Comparison of ENCODE assay signal across 10 cellular contexts in the genomic region with DNA sequence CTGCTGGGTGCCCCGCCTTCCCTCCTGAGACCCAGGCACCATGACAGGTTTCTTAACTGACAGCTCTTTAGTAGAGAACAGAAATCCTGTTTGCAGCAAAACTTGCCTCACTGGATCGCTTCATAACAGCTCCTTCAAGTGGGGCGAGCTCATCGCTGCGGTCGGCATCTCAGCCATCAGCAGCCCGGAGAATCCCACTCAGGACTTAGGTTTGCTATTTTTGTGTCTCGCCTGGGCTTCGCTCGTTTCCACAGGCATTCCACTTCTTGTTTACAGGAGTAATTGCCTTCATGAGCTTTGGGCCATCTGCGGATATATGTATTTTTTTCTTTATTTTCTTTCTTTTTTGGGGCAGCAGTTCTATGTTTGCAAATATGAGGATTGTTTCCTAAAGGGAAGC. TPM values are rescaled to one million over a fixed set of nuclear protein-coding genes. Genes with fewer than 3 reads are reported as not detected.
A peak's percentile ranks its signal among the peaks of the same experiment; 100 is the strongest.
DNase-seq lines count a peak whose midpoint lies in the region; ATAC-seq and TF ChIP-seq lines count a peak whose summit lies in the region.
"Had no signal": no experiment of that assay in that cellular context is flagged by ENCODE, and none has a peak within 500 bp of the region (broad histone marks: within the 10 kb centered on the region; RNA-seq: fewer than 3 reads in every experiment).

No MANE protein-coding gene starts in this region.

- no peak for DNase-seq in activated CD4-positive, alpha-beta T cell treated with anti-CD3 and anti-CD28 coated beads, Interleukin-2, amount 10 ng/mL, durations not matched to agents 24 days and 14 days
- no peak for DNase-seq in activated CD4-positive, alpha-beta T cell treated with anti-CD3 and anti-CD28 coated beads for 48 hours
- DNase-seq in activated CD8-positive, alpha-beta T cell treated with anti-CD3 and anti-CD28 coated beads for 36 hours: no peak
- DNase-seq in NCI-H146 treated with DMSO at 0.1 percent for 48 hours (lab: John Stamatoyannopoulos, UW; ENCODE audit: unreplicated experiment) (no peak), 8988T (no peak)
- DNase-seq: activated CD4-positive, CD25-positive, alpha-beta regulatory T cell treated with anti-CD3 and anti-CD28 coated beads, Interleukin-2, amount 50 U/mL, for 72 hours had no signal

- peaks cover 46 to 100% (median 91%) of the 10 kb centered on the region in 5 donors for H3K4me1 ChIP-seq in subcutaneous abdominal adipose tissue (ENCODE audit: control insufficient read depth in 5 of 5, insufficient read depth in 5 of 5, low read length in 5 of 5)

- ATAC-seq in activated CD8-positive, alpha-beta T cell treated with anti-CD3 and anti-CD28 coated beads for 36 hours: no peak
- ATAC-seq in HG02588 (IDR thresholded peaks at IDR 0.05; ENCODE audit: unreplicated experiment): no peak

- intact Hi-C loops in activated CD4-positive, alpha-beta T cell treated with anti-CD3 and anti-CD28 coated beads, Interleukin-2, amount 10 ng/mL, durations not matched to agents 24 days and 14 days (cut with micrococcal nuclease): no loop called here
- intact Hi-C loops in activated CD8-positive, alpha-beta T cell treated with anti-CD3 and anti-CD28 coated beads for 36 hours (cut with micrococcal nuclease): no loop called here

- H3K4me3 ChIP-seq in subcutaneous abdominal adipose tissue (ENCODE audit: low read depth in 1 of 5, low read length in 5 of 5): peak overlapping the region in 2 of 5 donors; percentile 11 to 14

- TF ChIP-seq CTCF in activated CD8-positive, alpha-beta T cell treated with anti-CD3 and anti-CD28 coated beads for 36 hours (IDR thresholded peaks at IDR 0.05): no peak

- no peaks in the 10 kb centered on the region for H3K27me3 Mint-ChIP-seq in activated CD4-positive, alpha-beta T cell treated with anti-CD3 and anti-CD28 coated beads, Interleukin-2, amount 10 ng/mL, durations not matched to agents 24 days and 14 days
- no peaks in the 10 kb centered on the region for H3K27me3 Mint-ChIP-seq in activated CD8-positive, alpha-beta T cell treated with anti-CD3 and anti-CD28 coated beads for 36 hours

- H3K36me3 Mint-ChIP-seq in activated CD4-positive, alpha-beta T cell treated with anti-CD3 and anti-CD28 coated beads, Interleukin-2, amount 10 ng/mL, durations not matched to agents 24 days and 14 days (ENCODE audit: low read depth): peaks cover 15% of the 10 kb centered on the region
- peaks cover 36% of the 10 kb centered on the region for H3K36me3 Mint-ChIP-seq in activated CD8-positive, alpha-beta T cell treated with anti-CD3 and anti-CD28 coated beads for 36 hours (ENCODE audit: low read depth)

- POLR2A ChIA-PET in activated CD8-positive, alpha-beta T cell treated with anti-CD3 and anti-CD28 coated beads for 36 hours (lab: Charles Lee): interaction anchor here (0.8 to 17.4 kb wide), 7 partner anchors 10 to 127 kb away, joined by 3 to 444 read pairs (median 4); partner anchors contain the start of gene KLF13

- H3K9me3 ChIP-seq in subcutaneous abdominal adipose tissue (ENCODE audit: control insufficient read depth in 5 of 5, low read length in 5 of 5): no peaks in the 10 kb centered on the region

- peak overlapping the region; percentile 95 for H3K4me3 Mint-ChIP-seq in activated CD4-positive, alpha-beta T cell treated with anti-CD3 and anti-CD28 coated beads, Interleukin-2, amount 10 ng/mL, durations not matched to agents 24 days and 14 days
- peak overlapping the region; percentile 90 for H3K4me3 Mint-ChIP-seq in activated CD8-positive, alpha-beta T cell treated with anti-CD3 and anti-CD28 coated beads for 36 hours

- peaks cover 0 to 7% (median 0%) of the 10 kb centered on the region in 5 donors for H3K36me3 ChIP-seq in subcutaneous abdominal adipose tissue (ENCODE audit: control insufficient read depth in 5 of 5, insufficient read depth in 5 of 5, low read length in 5 of 5)

- H3K27me3 ChIP-seq in layer of hippocampus (ENCODE audit: control insufficient read depth, insufficient read depth, low read length): no peaks in the 10 kb centered on the region
- no peaks in the 10 kb centered on the region for H3K27me3 ChIP-seq in subcutaneous abdominal adipose tissue (ENCODE audit: control insufficient read depth in 5 of 5, insufficient read depth in 4 of 5, low read length in 5 of 5)

- H3K27ac Mint-ChIP-seq in activated CD4-positive, alpha-beta T cell treated with anti-CD3 and anti-CD28 coated beads, Interleukin-2, amount 10 ng/mL, durations not matched to agents 24 days and 14 days: peak overlapping the region; percentile 93
- peak overlapping the region; percentile 99 for H3K27ac Mint-ChIP-seq in activated CD8-positive, alpha-beta T cell treated with anti-CD3 and anti-CD28 coated beads for 36 hours

- H3K4me1 Mint-ChIP-seq in activated CD4-positive, alpha-beta T cell treated with anti-CD3 and anti-CD28 coated beads, Interleukin-2, amount 10 ng/mL, durations not matched to agents 24 days and 14 days: peaks cover 87% of the 10 kb centered on the region
- H3K4me1 Mint-ChIP-seq in activated CD8-positive, alpha-beta T cell treated with anti-CD3 and anti-CD28 coated beads for 36 hours (ENCODE audit: low read depth): peaks cover 84% of the 10 kb centered on the region

- H3K27ac ChIP-seq in layer of hippocampus (ENCODE audit: low read depth, low read length) (peak overlapping the region; percentile 44), subcutaneous abdominal adipose tissue (ENCODE audit: low read depth, low read length) (peak overlapping the region; percentile 57)
- H3K27ac ChIP-seq: epithelial cell of prostate had no signal

- peak overlapping the region in 2 of 5 donors; percentile 22 to 31 for H3K9ac ChIP-seq in subcutaneous abdominal adipose tissue (ENCODE audit: low read length in 5 of 5)

- CTCF ChIA-PET in activated CD8-positive, alpha-beta T cell treated with anti-CD3 and anti-CD28 coated beads for 36 hours (lab: Charles Lee): interaction anchor here (0.7 to 1.8 kb wide), 6 partner anchors 10 to 146 kb away, joined by 3 to 6 read pairs (median 4); no protein-coding TSS in a partner anchor

- H3K9me3 Mint-ChIP-seq in activated CD4-positive, alpha-beta T cell treated with anti-CD3 and anti-CD28 coated beads, Interleukin-2, amount 10 ng/mL, durations not matched to agents 24 days and 14 days: no peaks in the 10 kb centered on the region
- no peaks in the 10 kb centered on the region for H3K9me3 Mint-ChIP-seq in activated CD8-positive, alpha-beta T cell treated with anti-CD3 and anti-CD28 coated beads for 36 hours

RNA-seq across cellular contexts. Expression of gene KLF13, which starts 15.7 kb away (rescaled TPM):
- 122 and 135 TPM in 2 replicates for total RNA-seq in activated CD4-positive, alpha-beta T cell treated with anti-CD3 and anti-CD28 coated beads, Interleukin-2, amount 10 ng/mL, durations not matched to agents 24 days and 14 days
- total RNA-seq in activated CD8-positive, alpha-beta T cell treated with anti-CD3 and anti-CD28 coated beads for 36 hours: 100 to 1,000 TPM; 163 to 175 TPM
